In the genomic region with DNA sequence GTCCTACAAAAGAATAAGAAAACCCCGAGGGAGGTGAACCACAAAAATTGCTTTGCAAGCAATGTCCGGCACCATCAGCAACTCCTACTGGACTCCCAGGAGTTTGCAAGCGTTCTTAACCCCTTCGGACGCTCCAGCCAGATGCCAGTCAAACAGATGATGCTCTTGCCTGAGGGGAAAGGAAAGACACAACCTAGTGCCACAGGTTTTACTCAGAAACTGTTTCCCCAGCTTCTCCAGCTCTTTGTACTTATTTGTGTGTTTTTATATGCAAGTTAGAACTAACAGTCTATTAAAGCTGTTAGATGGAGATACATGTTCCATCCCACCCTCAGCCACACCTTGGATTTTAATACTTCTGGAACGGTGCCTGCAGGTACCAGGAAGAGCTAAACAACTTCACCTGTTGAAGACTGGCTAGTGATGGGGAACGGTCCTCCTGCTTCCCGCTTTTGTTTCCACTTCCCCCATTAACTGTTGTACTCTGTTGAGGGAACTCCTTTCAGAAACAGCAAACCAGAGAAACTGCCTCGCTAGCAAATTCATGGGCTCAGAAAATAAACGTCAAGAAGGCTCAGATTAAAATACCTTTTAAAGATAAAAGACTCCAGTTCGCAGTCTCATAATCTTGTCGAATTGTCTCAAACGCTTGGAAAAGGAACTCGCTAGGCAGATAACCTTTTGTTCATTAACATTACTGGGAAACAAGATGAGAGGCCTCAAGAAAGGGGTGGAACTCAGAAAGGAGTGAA, we compare ENCODE assay signal across 8 cellular contexts. TPM values are rescaled to one million over a fixed set of nuclear protein-coding genes. Genes with fewer than 3 reads are reported as not detected.
A peak's percentile ranks its signal among the peaks of the same experiment; 100 is the strongest.
DNase-seq lines count a peak whose midpoint lies in the region; ATAC-seq, FAIRE-seq and TF ChIP-seq lines count a peak whose summit lies in the region.

No MANE protein-coding gene starts in this region.

- H3K36me3 ChIP-seq in BE2C (peaks cover 14% of the 10 kb centered on the region), colonic mucosa (no peaks in the 10 kb centered on the region)

- H3K4me1 ChIP-seq in BE2C (peaks cover 22% of the 10 kb centered on the region), colonic mucosa (no peaks in the 10 kb centered on the region)

- H3K27me3 ChIP-seq in BE2C (no peaks in the 10 kb centered on the region), colonic mucosa (peaks cover 7% of the 10 kb centered on the region)

- peak overlapping the region; percentile 51 to 64 for H3K9ac ChIP-seq in colonic mucosa (ENCODE audit: low read depth in 2 of 2, low read length in 2 of 2)

- H3K4me3 ChIP-seq in BE2C (ENCODE audit: low read depth, low read length) (peak overlapping the region; percentile 83), colonic mucosa (peak overlapping the region; percentile 34)

- DNase-seq in BE2C (peak; percentile 70), RPMI7951 (ENCODE audit: low read depth) (peak; percentile 85), colonic mucosa (peak; percentile 32), left colon (peak; percentile 9 to 44), stromal cell of bone marrow (ENCODE audit: low read depth) (peak; percentile 76), GM12891 (ENCODE audit: insufficient read length, low spot score) (no peak)

- no peak for FAIRE-seq in GM12891 (lab: Jason Lieb, UNC)

- intact Hi-C loops in colonic mucosa (cut with DNase I) = no loop called here
- intact Hi-C loops in left colon (cut with DNase I, micrococcal nuclease) = no loop called here

- TF ChIP-seq POLR2A in GM12891 (IDR thresholded peaks at IDR 0.05; ENCODE audit: low read depth, low read length) = no peak

- H3K9me3 ChIP-seq in BE2C (no peaks in the 10 kb centered on the region), colonic mucosa (no peaks in the 10 kb centered on the region)

- peak overlapping the region; percentile 73 for H3K27ac ChIP-seq in colonic mucosa

- ATAC-seq in GM18907 (IDR thresholded peaks at IDR 0.05; ENCODE audit: unreplicated experiment) = peak; percentile 28
- peak; percentile 21 for ATAC-seq in left colon
- no peak for ATAC-seq in GM19455 (IDR thresholded peaks at IDR 0.05; ENCODE audit: unreplicated experiment)

- TF ChIP-seq CTCF in BE2C (IDR thresholded peaks at IDR 0.05; ENCODE audit: low read depth, low read length) (peak; percentile 44), colonic mucosa (IDR thresholded peaks at IDR 0.05) (no peak)

TF ChIP-seq in GM12891, 5 proteins besides CTCF, POLR2A, EP300 and RAD21:
- TF ChIP-seq POU2F2 (IDR thresholded peaks at IDR 0.05; ENCODE audit: low read depth, low read length) (no peak), PAX5 (IDR thresholded peaks at IDR 0.05; ENCODE audit: insufficient read depth, low read length, severe bottlenecking) (no peak)
TF ChIP-seq in GM12891: peak in this region for 0.

RNA-seq across cellular contexts. Expression of a gene that starts 1.1 kb away (rescaled TPM):
- 165 TPM for polyA plus RNA-seq in BE2C (2012; ENCODE audit: insufficient read depth, insufficient read length, low read depth)
- total RNA-seq in RPMI7951 (2014; rRNA removed; shearing (Covaris generic)) = 70.3 and 84.1 TPM in 2 replicates
- total RNA-seq in colonic mucosa (10 to 100 TPM in 1 of 2 donors, 1 to 10 TPM in 1; 6.3 to 43.9 TPM), left colon (10 to 100 TPM in 1 of 2 donors, 1 to 10 TPM in 1; 6.7 to 32.4 TPM)
- polyA plus RNA-seq in GM12891 (2012; ENCODE audit: low read depth, missing spikeins) = 5.4 TPM
